In genomic region chr3:157301027-157301663, GRCh38 we compare ENCODE assay signal across 1 cellular context.
TF ChIP-seq lines count a peak whose summit lies in the region.

No MANE protein-coding gene starts in this region.

TF ChIP-seq in K562, 482 proteins besides CTCF, POLR2A, EP300 and RAD21 (continued from another document and continues in another):
- TF ChIP-seq CBFA2T3 (IDR thresholded peaks at IDR 0.05), result peak; percentile 78
- peak; percentile 44 for TF ChIP-seq MEF2D (tag; conservative IDR thresholded peaks at IDR 0.05; ENCODE audit: low read depth)
- 0 out of 2 replicates have a peak, but pooled peaks have one; percentile 76 for TF ChIP-seq THRB (CRISPR knock-in tag; conservative IDR thresholded peaks at IDR 0.05)
- TF ChIP-seq ZNF165 (CRISPR knock-in tag; IDR thresholded peaks at IDR 0.05; ENCODE audit: borderline replicate concordance), result 0 out of 2 replicates have a peak, but pooled peaks have one; percentile 17
- no peak for TF ChIP-seq NR2C1 (IDR thresholded peaks at IDR 0.05)
- peak; percentile 60 for TF ChIP-seq NR2C1 (tag; IDR thresholded peaks at IDR 0.05)
- TF ChIP-seq, protein P1, sequence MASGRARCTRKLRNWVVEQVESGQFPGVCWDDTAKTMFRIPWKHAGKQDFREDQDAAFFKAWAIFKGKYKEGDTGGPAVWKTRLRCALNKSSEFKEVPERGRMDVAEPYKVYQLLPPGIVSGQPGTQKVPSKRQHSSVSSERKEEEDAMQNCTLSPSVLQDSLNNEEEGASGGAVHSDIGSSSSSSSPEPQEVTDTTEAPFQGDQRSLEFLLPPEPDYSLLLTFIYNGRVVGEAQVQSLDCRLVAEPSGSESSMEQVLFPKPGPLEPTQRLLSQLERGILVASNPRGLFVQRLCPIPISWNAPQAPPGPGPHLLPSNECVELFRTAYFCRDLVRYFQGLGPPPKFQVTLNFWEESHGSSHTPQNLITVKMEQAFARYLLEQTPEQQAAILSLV (tag; IDR thresholded peaks at IDR 0.05), result peak; percentile 93
- TF ChIP-seq BRD9 (IDR thresholded peaks at IDR 0.05; ENCODE audit: low read depth, partially characterized antibody), result peak; percentile 54
- TF ChIP-seq FOXA3 (CRISPR knock-in tag; conservative IDR thresholded peaks at IDR 0.05 in 1 of 2, IDR thresholded peaks at IDR 0.05 in 1 of 2), result peak in 1 of 2 experiments; percentile 45; a peak in 1 of 4 replicates
- TF ChIP-seq DPF2 (IDR thresholded peaks at IDR 0.05), result peak; percentile 89
- 0 out of 2 replicates have a peak, but pooled peaks have one; percentile 23 for TF ChIP-seq ZNF134 (CRISPR knock-in tag; conservative IDR thresholded peaks at IDR 0.05)
- peak; percentile 85 for TF ChIP-seq ZNF311 (CRISPR knock-in tag; IDR thresholded peaks at IDR 0.05)
- TF ChIP-seq TRIM24 (IDR thresholded peaks at IDR 0.05), result peak; percentile 16 to 49; a peak in 2 of 4 replicates
- TF ChIP-seq, protein P2, sequence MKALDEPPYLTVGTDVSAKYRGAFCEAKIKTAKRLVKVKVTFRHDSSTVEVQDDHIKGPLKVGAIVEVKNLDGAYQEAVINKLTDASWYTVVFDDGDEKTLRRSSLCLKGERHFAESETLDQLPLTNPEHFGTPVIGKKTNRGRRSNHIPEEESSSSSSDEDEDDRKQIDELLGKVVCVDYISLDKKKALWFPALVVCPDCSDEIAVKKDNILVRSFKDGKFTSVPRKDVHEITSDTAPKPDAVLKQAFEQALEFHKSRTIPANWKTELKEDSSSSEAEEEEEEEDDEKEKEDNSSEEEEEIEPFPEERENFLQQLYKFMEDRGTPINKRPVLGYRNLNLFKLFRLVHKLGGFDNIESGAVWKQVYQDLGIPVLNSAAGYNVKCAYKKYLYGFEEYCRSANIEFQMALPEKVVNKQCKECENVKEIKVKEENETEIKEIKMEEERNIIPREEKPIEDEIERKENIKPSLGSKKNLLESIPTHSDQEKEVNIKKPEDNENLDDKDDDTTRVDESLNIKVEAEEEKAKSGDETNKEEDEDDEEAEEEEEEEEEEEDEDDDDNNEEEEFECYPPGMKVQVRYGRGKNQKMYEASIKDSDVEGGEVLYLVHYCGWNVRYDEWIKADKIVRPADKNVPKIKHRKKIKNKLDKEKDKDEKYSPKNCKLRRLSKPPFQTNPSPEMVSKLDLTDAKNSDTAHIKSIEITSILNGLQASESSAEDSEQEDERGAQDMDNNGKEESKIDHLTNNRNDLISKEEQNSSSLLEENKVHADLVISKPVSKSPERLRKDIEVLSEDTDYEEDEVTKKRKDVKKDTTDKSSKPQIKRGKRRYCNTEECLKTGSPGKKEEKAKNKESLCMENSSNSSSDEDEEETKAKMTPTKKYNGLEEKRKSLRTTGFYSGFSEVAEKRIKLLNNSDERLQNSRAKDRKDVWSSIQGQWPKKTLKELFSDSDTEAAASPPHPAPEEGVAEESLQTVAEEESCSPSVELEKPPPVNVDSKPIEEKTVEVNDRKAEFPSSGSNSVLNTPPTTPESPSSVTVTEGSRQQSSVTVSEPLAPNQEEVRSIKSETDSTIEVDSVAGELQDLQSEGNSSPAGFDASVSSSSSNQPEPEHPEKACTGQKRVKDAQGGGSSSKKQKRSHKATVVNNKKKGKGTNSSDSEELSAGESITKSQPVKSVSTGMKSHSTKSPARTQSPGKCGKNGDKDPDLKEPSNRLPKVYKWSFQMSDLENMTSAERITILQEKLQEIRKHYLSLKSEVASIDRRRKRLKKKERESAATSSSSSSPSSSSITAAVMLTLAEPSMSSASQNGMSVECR (CRISPR knock-in tag; IDR thresholded peaks at IDR 0.05), result no peak
- 0 out of 2 replicates have a peak, but pooled peaks have one; percentile 10 for TF ChIP-seq ELF4 (CRISPR knock-in tag; IDR thresholded peaks at IDR 0.05)
- TF ChIP-seq OTX1 (CRISPR knock-in tag; IDR thresholded peaks at IDR 0.05), result 0 out of 2 replicates have a peak, but pooled peaks have one; percentile 59
- peak; percentile 66; the same call in 1 of the 2 replicates for TF ChIP-seq CTBP1 (IDR thresholded peaks at IDR 0.05; ENCODE audit: borderline replicate concordance)
- peak; percentile 40; the same call in 1 of the 2 replicates for TF ChIP-seq ZNF583 (CRISPR knock-in tag; IDR thresholded peaks at IDR 0.05)
- TF ChIP-seq ELK3 (CRISPR knock-in tag; IDR thresholded peaks at IDR 0.05), result 0 out of 2 replicates have a peak, but pooled peaks have one; percentile 68
- TF ChIP-seq FOSL1 (tag; conservative IDR thresholded peaks at IDR 0.05), result peak; percentile 8; the same call in 1 of the 2 replicates
- TF ChIP-seq ZNF444 (CRISPR knock-in tag; IDR thresholded peaks at IDR 0.05), result 0 out of 2 replicates have a peak, but pooled peaks have one; percentile 41
- TF ChIP-seq ARNT (IDR thresholded peaks at IDR 0.05), result 0 out of 4 replicates have a peak, but pooled peaks of 1 of the 2 experiments have one; percentile 21
- TF ChIP-seq, protein P3, sequence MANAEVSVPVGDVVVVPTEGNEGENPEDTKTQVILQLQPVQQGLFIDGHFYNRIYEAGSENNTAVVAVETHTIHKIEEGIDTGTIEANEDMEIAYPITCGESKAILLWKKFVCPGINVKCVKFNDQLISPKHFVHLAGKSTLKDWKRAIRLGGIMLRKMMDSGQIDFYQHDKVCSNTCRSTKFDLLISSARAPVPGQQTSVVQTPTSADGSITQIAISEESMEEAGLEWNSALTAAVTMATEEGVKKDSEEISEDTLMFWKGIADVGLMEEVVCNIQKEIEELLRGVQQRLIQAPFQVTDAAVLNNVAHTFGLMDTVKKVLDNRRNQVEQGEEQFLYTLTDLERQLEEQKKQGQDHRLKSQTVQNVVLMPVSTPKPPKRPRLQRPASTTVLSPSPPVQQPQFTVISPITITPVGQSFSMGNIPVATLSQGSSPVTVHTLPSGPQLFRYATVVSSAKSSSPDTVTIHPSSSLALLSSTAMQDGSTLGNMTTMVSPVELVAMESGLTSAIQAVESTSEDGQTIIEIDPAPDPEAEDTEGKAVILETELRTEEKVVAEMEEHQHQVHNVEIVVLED (CRISPR knock-in tag; IDR thresholded peaks at IDR 0.05), result 0 out of 2 replicates have a peak, but pooled peaks have one; percentile 18
- peak; percentile 23 to 53; a peak in 2 of 4 replicates for TF ChIP-seq FOXK2 (conservative IDR thresholded peaks at IDR 0.05 in 1 of 2, IDR thresholded peaks at IDR 0.05 in 1 of 2; ENCODE audit: low read depth in 2 of 2)
- 0 out of 2 replicates have a peak, but pooled peaks have one; percentile 25 for TF ChIP-seq RBFOX2 (IDR thresholded peaks at IDR 0.05; ENCODE audit: low read depth, low read length)
- no peak for TF ChIP-seq MBD1 (CRISPR knock-in tag; IDR thresholded peaks at IDR 0.05)
- peak; percentile 45; the same call in 1 of the 2 replicates for TF ChIP-seq KLF13 (tag; IDR thresholded peaks at IDR 0.05; ENCODE audit: borderline replicate concordance, low read depth)
- peak; percentile 88 for TF ChIP-seq CEBPB (tag; IDR thresholded peaks at IDR 0.05)
- peak; percentile 49; the same call in 1 of the 2 replicates for TF ChIP-seq HDAC2 (IDR thresholded peaks at IDR 0.05)
- TF ChIP-seq, protein P4, sequence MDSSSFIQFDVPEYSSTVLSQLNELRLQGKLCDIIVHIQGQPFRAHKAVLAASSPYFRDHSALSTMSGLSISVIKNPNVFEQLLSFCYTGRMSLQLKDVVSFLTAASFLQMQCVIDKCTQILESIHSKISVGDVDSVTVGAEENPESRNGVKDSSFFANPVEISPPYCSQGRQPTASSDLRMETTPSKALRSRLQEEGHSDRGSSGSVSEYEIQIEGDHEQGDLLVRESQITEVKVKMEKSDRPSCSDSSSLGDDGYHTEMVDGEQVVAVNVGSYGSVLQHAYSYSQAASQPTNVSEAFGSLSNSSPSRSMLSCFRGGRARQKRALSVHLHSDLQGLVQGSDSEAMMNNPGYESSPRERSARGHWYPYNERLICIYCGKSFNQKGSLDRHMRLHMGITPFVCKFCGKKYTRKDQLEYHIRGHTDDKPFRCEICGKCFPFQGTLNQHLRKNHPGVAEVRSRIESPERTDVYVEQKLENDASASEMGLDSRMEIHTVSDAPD (CRISPR knock-in tag; IDR thresholded peaks at IDR 0.05), result no peak
- TF ChIP-seq, protein P5, sequence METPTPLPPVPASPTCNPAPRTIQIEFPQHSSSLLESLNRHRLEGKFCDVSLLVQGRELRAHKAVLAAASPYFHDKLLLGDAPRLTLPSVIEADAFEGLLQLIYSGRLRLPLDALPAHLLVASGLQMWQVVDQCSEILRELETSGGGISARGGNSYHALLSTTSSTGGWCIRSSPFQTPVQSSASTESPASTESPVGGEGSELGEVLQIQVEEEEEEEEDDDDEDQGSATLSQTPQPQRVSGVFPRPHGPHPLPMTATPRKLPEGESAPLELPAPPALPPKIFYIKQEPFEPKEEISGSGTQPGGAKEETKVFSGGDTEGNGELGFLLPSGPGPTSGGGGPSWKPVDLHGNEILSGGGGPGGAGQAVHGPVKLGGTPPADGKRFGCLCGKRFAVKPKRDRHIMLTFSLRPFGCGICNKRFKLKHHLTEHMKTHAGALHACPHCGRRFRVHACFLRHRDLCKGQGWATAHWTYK (CRISPR knock-in tag; IDR thresholded peaks at IDR 0.05), result 0 out of 2 replicates have a peak, but pooled peaks have one; percentile 49
- TF ChIP-seq ATF7 (IDR thresholded peaks at IDR 0.05), result peak; percentile 44
- 0 out of 2 replicates have a peak, but pooled peaks have one; percentile 19 for TF ChIP-seq KLF6 (CRISPR knock-in tag; IDR thresholded peaks at IDR 0.05; ENCODE audit: borderline replicate concordance)
- peak; percentile 12; the same call in 1 of the 2 replicates for TF ChIP-seq ZNF592 (IDR thresholded peaks at IDR 0.05)
- TF ChIP-seq TCF3 (CRISPR knock-in tag; IDR thresholded peaks at IDR 0.05), result peak; percentile 68
- peak; percentile 89 for TF ChIP-seq ZNF175 (CRISPR knock-in tag; IDR thresholded peaks at IDR 0.05; ENCODE audit: low read depth)
- TF ChIP-seq, protein P6, sequence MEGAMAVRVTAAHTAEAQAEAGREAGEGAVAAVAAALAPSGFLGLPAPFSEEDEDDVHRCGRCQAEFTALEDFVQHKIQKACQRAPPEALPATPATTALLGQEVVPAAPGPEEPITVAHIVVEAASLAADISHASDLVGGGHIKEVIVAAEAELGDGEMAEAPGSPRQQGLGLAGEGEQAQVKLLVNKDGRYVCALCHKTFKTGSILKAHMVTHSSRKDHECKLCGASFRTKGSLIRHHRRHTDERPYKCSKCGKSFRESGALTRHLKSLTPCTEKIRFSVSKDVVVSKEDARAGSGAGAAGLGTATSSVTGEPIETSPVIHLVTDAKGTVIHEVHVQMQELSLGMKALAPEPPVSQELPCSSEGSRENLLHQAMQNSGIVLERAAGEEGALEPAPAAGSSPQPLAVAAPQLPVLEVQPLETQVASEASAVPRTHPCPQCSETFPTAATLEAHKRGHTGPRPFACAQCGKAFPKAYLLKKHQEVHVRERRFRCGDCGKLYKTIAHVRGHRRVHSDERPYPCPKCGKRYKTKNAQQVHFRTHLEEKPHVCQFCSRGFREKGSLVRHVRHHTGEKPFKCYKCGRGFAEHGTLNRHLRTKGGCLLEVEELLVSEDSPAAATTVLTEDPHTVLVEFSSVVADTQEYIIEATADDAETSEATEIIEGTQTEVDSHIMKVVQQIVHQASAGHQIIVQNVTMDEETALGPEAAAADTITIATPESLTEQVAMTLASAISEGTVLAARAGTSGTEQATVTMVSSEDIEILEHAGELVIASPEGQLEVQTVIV (CRISPR knock-in tag; IDR thresholded peaks at IDR 0.05; ENCODE audit: borderline replicate concordance), result 0 out of 2 replicates have a peak, but pooled peaks have one; percentile 38
